In the genomic region with DNA sequence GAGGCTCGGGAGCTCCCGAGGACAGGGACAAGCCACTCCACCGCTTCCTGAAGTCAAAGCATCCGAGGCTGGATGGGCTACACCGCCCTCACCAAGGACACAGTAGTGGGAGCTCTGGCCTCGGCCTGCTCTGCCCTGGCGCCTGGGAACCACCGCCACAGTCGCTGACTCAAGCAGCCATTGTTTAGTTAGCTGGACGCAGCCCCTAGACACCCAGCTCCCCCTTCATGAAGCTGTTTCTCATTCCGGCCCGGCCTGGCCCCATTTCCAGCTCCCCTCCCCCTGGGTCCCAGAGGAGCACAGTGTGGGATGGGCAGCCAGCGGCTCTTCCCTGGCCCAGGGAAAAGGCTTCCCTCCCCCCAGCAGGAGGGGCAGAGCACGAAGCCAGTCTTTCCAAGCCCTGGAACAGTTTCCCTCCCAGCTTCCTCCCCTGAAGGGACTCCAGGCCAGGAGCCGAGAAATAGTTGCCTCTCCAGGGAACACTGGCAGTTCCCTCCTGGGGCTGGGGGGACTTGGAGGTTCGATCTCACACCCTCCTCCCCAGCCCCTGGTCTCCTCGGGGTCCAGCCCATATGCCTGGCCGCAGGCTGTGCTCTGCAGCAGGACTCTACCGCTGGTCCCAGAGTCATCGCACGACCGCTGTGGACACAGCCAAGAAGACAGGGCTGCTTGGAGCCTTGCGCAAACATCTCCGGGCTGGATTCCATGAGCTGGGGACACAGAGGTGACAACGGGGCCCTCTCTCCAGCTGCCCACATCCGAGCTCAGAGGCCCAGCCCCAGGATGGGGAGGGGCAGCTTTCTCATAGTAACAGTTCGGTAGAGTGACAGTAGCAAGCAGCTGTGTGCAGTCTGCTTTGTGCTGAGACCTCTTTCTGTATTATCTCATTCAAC, we compare ENCODE assay signal across 1 cellular context.
TF ChIP-seq lines count a peak whose summit lies in the region.

No MANE protein-coding gene starts in this region.

TF ChIP-seq in HepG2, 621 proteins besides CTCF, POLR2A, EP300 and RAD21 (continued from another document and continues in another):
- no peak for TF ChIP-seq HNRNPUL1 (IDR thresholded peaks at IDR 0.05; ENCODE audit: low read depth, low read length)
- TF ChIP-seq, protein P1, sequence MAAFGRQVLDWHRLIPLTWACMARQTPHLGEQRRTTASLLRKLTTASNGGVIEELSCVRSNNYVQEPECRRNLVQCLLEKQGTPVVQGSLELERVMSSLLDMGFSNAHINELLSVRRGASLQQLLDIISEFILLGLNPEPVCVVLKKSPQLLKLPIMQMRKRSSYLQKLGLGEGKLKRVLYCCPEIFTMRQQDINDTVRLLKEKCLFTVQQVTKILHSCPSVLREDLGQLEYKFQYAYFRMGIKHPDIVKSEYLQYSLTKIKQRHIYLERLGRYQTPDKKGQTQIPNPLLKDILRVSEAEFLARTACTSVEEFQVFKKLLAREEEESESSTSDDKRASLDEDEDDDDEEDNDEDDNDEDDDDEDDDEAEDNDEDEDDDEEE (CRISPR knock-in tag; IDR thresholded peaks at IDR 0.05) = 0 out of 2 replicates have a peak, but pooled peaks have one; percentile 2
- TF ChIP-seq ZNF556 (CRISPR knock-in tag; IDR thresholded peaks at IDR 0.05; ENCODE audit: borderline replicate concordance) = peak; percentile 38; the same call in 1 of the 2 replicates
- TF ChIP-seq, protein P2, sequence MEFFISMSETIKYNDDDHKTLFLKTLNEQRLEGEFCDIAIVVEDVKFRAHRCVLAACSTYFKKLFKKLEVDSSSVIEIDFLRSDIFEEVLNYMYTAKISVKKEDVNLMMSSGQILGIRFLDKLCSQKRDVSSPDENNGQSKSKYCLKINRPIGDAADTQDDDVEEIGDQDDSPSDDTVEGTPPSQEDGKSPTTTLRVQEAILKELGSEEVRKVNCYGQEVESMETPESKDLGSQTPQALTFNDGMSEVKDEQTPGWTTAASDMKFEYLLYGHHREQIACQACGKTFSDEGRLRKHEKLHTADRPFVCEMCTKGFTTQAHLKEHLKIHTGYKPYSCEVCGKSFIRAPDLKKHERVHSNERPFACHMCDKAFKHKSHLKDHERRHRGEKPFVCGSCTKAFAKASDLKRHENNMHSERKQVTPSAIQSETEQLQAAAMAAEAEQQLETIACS (CRISPR knock-in tag; IDR thresholded peaks at IDR 0.05) = no peak
- peak; percentile 46 for TF ChIP-seq ZNF614 (CRISPR knock-in tag; IDR thresholded peaks at IDR 0.05; ENCODE audit: borderline replicate concordance)
- no peak for TF ChIP-seq ARNT (IDR thresholded peaks at IDR 0.05)
- TF ChIP-seq MEF2D (CRISPR knock-in tag; IDR thresholded peaks at IDR 0.05) = no peak; the same call in 1 of the 2 replicates
- peak; percentile 37 for TF ChIP-seq KMT2A (CRISPR knock-in tag; IDR thresholded peaks at IDR 0.05)
- no peak for TF ChIP-seq ZNF839 (CRISPR knock-in tag; IDR thresholded peaks at IDR 0.05; ENCODE audit: borderline replicate concordance)
- TF ChIP-seq, protein P3, sequence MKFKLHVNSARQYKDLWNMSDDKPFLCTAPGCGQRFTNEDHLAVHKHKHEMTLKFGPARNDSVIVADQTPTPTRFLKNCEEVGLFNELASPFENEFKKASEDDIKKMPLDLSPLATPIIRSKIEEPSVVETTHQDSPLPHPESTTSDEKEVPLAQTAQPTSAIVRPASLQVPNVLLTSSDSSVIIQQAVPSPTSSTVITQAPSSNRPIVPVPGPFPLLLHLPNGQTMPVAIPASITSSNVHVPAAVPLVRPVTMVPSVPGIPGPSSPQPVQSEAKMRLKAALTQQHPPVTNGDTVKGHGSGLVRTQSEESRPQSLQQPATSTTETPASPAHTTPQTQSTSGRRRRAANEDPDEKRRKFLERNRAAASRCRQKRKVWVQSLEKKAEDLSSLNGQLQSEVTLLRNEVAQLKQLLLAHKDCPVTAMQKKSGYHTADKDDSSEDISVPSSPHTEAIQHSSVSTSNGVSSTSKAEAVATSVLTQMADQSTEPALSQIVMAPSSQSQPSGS (CRISPR knock-in tag; IDR thresholded peaks at IDR 0.05) = peak; percentile 78; the same call in 1 of the 2 replicates
- TF ChIP-seq ZNF143 (CRISPR knock-in tag; IDR thresholded peaks at IDR 0.05) = no peak; the same call in 1 of the 2 replicates
- TF ChIP-seq, protein P4, sequence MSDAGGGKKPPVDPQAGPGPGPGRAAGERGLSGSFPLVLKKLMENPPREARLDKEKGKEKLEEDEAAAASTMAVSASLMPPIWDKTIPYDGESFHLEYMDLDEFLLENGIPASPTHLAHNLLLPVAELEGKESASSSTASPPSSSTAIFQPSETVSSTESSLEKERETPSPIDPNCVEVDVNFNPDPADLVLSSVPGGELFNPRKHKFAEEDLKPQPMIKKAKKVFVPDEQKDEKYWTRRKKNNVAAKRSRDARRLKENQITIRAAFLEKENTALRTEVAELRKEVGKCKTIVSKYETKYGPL (CRISPR knock-in tag; IDR thresholded peaks at IDR 0.05) = no peak
- TF ChIP-seq CREB1 (IDR thresholded peaks at IDR 0.05) = no peak
- TF ChIP-seq CREB1 (CRISPR knock-in tag; IDR thresholded peaks at IDR 0.05) = no peak
- TF ChIP-seq ZNF562 (CRISPR knock-in tag; IDR thresholded peaks at IDR 0.05; ENCODE audit: borderline replicate concordance) = no peak
- TF ChIP-seq ASH2L (IDR thresholded peaks at IDR 0.05; ENCODE audit: insufficient read length, low read depth, low read length) = peak; percentile 27
- TF ChIP-seq ZFY (CRISPR knock-in tag; IDR thresholded peaks at IDR 0.05) = peak; percentile 77
- no peak; the same call in 1 of the 2 replicates for TF ChIP-seq NR2C2 (CRISPR knock-in tag; IDR thresholded peaks at IDR 0.05; ENCODE audit: borderline replicate concordance)
- no peak for TF ChIP-seq ZNF850 (CRISPR knock-in tag; conservative IDR thresholded peaks at IDR 0.05)
- no peak for TF ChIP-seq ZNF766 (CRISPR knock-in tag; IDR thresholded peaks at IDR 0.05; ENCODE audit: borderline replicate concordance)
- no peak for TF ChIP-seq ZNF234 (CRISPR knock-in tag; conservative IDR thresholded peaks at IDR 0.05)
- TF ChIP-seq ZNF296 (CRISPR knock-in tag; conservative IDR thresholded peaks at IDR 0.05) = 0 out of 2 replicates have a peak, but pooled peaks have one; percentile 60
- TF ChIP-seq MIER3 (CRISPR knock-in tag; IDR thresholded peaks at IDR 0.05; ENCODE audit: borderline replicate concordance) = peak; percentile 46; the same call in 1 of the 2 replicates
- peak; percentile 72 for TF ChIP-seq ZKSCAN8 (CRISPR knock-in tag; IDR thresholded peaks at IDR 0.05; ENCODE audit: borderline replicate concordance)
- no peak for TF ChIP-seq ZNF468 (CRISPR knock-in tag; IDR thresholded peaks at IDR 0.05)
- peak; percentile 59 for TF ChIP-seq PHF8 (CRISPR knock-in tag; IDR thresholded peaks at IDR 0.05)
- TF ChIP-seq, protein P5, sequence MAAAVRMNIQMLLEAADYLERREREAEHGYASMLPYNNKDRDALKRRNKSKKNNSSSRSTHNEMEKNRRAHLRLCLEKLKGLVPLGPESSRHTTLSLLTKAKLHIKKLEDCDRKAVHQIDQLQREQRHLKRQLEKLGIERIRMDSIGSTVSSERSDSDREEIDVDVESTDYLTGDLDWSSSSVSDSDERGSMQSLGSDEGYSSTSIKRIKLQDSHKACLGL (CRISPR knock-in tag; IDR thresholded peaks at IDR 0.05) = no peak
- no peak for TF ChIP-seq HIVEP1 (CRISPR knock-in tag; IDR thresholded peaks at IDR 0.05)
- TF ChIP-seq, protein P6, sequence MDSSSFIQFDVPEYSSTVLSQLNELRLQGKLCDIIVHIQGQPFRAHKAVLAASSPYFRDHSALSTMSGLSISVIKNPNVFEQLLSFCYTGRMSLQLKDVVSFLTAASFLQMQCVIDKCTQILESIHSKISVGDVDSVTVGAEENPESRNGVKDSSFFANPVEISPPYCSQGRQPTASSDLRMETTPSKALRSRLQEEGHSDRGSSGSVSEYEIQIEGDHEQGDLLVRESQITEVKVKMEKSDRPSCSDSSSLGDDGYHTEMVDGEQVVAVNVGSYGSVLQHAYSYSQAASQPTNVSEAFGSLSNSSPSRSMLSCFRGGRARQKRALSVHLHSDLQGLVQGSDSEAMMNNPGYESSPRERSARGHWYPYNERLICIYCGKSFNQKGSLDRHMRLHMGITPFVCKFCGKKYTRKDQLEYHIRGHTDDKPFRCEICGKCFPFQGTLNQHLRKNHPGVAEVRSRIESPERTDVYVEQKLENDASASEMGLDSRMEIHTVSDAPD (CRISPR knock-in tag; IDR thresholded peaks at IDR 0.05) = no peak
- TF ChIP-seq ZNF746 (CRISPR knock-in tag; IDR thresholded peaks at IDR 0.05) = peak; percentile 76
- TF ChIP-seq, protein P7, sequence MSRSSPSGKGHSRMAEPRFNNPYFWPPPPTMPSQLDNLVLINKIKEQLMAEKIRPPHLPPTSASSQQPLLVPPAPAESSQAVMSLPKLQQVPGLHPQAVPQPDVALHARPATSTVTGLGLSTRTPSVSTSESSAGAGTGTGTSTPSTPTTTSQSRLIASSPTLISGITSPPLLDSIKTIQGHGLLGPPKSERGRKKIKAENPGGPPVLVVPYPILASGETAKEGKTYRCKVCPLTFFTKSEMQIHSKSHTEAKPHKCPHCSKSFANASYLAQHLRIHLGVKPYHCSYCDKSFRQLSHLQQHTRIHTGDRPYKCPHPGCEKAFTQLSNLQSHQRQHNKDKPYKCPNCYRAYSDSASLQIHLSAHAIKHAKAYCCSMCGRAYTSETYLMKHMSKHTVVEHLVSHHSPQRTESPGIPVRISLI (CRISPR knock-in tag; IDR thresholded peaks at IDR 0.05; ENCODE audit: borderline replicate concordance) = 0 out of 2 replicates have a peak, but pooled peaks have one; percentile 33
- TF ChIP-seq ARNTL (CRISPR knock-in tag; IDR thresholded peaks at IDR 0.05) = 0 out of 2 replicates have a peak, but pooled peaks have one; percentile 20
- no peak; the same call in none of the 2 replicates for TF ChIP-seq CBFB (CRISPR knock-in tag; IDR thresholded peaks at IDR 0.05)
- TF ChIP-seq, protein P8, sequence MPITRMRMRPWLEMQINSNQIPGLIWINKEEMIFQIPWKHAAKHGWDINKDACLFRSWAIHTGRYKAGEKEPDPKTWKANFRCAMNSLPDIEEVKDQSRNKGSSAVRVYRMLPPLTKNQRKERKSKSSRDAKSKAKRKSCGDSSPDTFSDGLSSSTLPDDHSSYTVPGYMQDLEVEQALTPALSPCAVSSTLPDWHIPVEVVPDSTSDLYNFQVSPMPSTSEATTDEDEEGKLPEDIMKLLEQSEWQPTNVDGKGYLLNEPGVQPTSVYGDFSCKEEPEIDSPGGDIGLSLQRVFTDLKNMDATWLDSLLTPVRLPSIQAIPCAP (CRISPR knock-in tag; IDR thresholded peaks at IDR 0.05; ENCODE audit: low read depth) = no peak
- TF ChIP-seq, protein P9, sequence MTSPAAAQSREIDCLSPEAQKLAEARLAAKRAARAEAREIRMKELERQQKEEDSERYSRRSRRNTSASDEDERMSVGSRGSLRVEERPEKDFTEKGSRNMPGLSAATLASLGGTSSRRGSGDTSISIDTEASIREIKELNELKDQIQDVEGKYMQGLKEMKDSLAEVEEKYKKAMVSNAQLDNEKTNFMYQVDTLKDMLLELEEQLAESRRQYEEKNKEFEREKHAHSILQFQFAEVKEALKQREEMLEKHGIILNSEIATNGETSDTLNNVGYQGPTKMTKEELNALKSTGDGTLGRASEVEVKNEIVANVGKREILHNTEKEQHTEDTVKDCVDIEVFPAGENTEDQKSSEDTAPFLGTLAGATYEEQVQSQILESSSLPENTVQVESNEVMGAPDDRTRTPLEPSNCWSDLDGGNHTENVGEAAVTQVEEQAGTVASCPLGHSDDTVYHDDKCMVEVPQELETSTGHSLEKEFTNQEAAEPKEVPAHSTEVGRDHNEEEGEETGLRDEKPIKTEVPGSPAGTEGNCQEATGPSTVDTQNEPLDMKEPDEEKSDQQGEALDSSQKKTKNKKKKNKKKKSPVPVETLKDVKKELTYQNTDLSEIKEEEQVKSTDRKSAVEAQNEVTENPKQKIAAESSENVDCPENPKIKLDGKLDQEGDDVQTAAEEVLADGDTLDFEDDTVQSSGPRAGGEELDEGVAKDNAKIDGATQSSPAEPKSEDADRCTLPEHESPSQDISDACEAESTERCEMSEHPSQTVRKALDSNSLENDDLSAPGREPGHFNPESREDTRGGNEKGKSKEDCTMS (CRISPR knock-in tag; conservative IDR thresholded peaks at IDR 0.05) = no peak
- TF ChIP-seq ZNF788 (CRISPR knock-in tag; IDR thresholded peaks at IDR 0.05; ENCODE audit: borderline replicate concordance) = peak; percentile 81; the same call in 1 of the 2 replicates
- TF ChIP-seq ZSCAN12 (CRISPR knock-in tag; IDR thresholded peaks at IDR 0.05) = no peak
- TF ChIP-seq, protein P10, sequence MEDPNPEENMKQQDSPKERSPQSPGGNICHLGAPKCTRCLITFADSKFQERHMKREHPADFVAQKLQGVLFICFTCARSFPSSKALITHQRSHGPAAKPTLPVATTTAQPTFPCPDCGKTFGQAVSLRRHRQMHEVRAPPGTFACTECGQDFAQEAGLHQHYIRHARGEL (CRISPR knock-in tag; IDR thresholded peaks at IDR 0.05) = no peak
- TF ChIP-seq ZNF335 (CRISPR knock-in tag; IDR thresholded peaks at IDR 0.05) = peak; percentile 42; the same call in 1 of the 2 replicates
- TF ChIP-seq, protein P11, sequence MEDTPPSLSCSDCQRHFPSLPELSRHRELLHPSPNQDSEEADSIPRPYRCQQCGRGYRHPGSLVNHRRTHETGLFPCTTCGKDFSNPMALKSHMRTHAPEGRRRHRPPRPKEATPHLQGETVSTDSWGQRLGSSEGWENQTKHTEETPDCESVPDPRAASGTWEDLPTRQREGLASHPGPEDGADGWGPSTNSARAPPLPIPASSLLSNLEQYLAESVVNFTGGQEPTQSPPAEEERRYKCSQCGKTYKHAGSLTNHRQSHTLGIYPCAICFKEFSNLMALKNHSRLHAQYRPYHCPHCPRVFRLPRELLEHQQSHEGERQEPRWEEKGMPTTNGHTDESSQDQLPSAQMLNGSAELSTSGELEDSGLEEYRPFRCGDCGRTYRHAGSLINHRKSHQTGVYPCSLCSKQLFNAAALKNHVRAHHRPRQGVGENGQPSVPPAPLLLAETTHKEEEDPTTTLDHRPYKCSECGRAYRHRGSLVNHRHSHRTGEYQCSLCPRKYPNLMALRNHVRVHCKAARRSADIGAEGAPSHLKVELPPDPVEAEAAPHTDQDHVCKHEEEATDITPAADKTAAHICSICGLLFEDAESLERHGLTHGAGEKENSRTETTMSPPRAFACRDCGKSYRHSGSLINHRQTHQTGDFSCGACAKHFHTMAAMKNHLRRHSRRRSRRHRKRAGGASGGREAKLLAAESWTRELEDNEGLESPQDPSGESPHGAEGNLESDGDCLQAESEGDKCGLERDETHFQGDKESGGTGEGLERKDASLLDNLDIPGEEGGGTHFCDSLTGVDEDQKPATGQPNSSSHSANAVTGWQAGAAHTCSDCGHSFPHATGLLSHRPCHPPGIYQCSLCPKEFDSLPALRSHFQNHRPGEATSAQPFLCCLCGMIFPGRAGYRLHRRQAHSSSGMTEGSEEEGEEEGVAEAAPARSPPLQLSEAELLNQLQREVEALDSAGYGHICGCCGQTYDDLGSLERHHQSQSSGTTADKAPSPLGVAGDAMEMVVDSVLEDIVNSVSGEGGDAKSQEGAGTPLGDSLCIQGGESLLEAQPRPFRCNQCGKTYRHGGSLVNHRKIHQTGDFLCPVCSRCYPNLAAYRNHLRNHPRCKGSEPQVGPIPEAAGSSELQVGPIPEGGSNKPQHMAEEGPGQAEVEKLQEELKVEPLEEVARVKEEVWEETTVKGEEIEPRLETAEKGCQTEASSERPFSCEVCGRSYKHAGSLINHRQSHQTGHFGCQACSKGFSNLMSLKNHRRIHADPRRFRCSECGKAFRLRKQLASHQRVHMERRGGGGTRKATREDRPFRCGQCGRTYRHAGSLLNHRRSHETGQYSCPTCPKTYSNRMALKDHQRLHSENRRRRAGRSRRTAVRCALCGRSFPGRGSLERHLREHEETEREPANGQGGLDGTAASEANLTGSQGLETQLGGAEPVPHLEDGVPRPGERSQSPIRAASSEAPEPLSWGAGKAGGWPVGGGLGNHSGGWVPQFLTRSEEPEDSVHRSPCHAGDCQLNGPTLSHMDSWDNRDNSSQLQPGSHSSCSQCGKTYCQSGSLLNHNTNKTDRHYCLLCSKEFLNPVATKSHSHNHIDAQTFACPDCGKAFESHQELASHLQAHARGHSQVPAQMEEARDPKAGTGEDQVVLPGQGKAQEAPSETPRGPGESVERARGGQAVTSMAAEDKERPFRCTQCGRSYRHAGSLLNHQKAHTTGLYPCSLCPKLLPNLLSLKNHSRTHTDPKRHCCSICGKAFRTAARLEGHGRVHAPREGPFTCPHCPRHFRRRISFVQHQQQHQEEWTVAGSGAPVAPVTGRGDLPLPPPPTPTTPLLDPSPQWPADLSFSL (CRISPR knock-in tag; IDR thresholded peaks at IDR 0.05) = no peak; the same call in 1 of the 2 replicates
- no peak for TF ChIP-seq ZNF879 (CRISPR knock-in tag; IDR thresholded peaks at IDR 0.05)
